8 cellular contexts compared by ENCODE assay signal in genomic region chr1:230632273-230632873, GRCh38. TPM values are rescaled to one million over a fixed set of nuclear protein-coding genes. Genes with fewer than 3 reads are reported as not detected.
DNase-seq lines count a peak whose midpoint lies in the region; TF ChIP-seq lines count a peak whose summit lies in the region.

No MANE protein-coding gene starts in this region.

- CTCF ChIA-PET in activated naive CD4-positive, alpha-beta T cell treated with anti-CD3 and anti-CD28 coated beads, Interleukin-2, amount 10 ng/mL, durations not matched to agents 7 days and 5 days (lab: Charles Lee) = interaction anchor here (2.0 kb wide), 1 partner anchor 10 kb away, joined by 8 read pairs; the partner anchor contains the start of gene COG2
- CTCF ChIA-PET in SK-N-SH (lab: Yijun Ruan, JAX) = interaction anchor here (1.1 to 1.8 kb wide), 3 partner anchors 10 to 150 kb away, joined by 3 to 7 read pairs (median 3); partner anchors contain the start of gene COG2

- DNase-seq in activated naive CD4-positive, alpha-beta T cell treated with anti-CD3 and anti-CD28 coated beads, Interleukin-2, amount 10 ng/mL, durations not matched to agents 7 days and 5 days = peak; percentile 26
- no peak for DNase-seq in activated naive CD4-positive, alpha-beta T cell treated with Interleukin-2 at 50 U/mL for 16 hours
- DNase-seq in Karpas-422 (peak; percentile 69), SK-N-SH (peak; percentile 36), foreskin fibroblast (peak; percentile 35 to 68), KG1 (lab: John Stamatoyannopoulos, UW) (no peak), middle frontal gyrus (ENCODE audit: extremely low spot score, low spot score) (no peak)

- H3K4me3 ChIP-seq in Karpas-422 (ENCODE audit: low read length) (no peak overlapping the region), SK-N-SH (ENCODE audit: low read depth in 2 of 2, low read length in 1 of 2) (no peak overlapping the region), foreskin fibroblast (ENCODE audit: low read depth in 1 of 2, low read length in 2 of 2) (no peak overlapping the region), parathyroid adenoma (ENCODE audit: low read depth, low read length) (no peak overlapping the region)

- TF ChIP-seq CTCF in SK-N-SH (IDR thresholded peaks at IDR 0.05) (peak; percentile 65), foreskin fibroblast (IDR thresholded peaks at IDR 0.05; ENCODE audit: low read depth, low read length) (peak; percentile 29), parathyroid adenoma (IDR thresholded peaks at IDR 0.05) (peak; percentile 65)

- H3F3A ChIP-seq in SK-N-SH (replicated peaks; ENCODE audit: insufficient read depth) = peaks cover 5% of the 10 kb centered on the region

- POLR2A ChIA-PET in SK-N-SH (lab: Yijun Ruan, JAX) = no interaction called here

- TF ChIP-seq RAD21 in SK-N-SH (IDR thresholded peaks at IDR 0.05; ENCODE audit: low read length) = peak; percentile 84

- no peaks in the 10 kb centered on the region for H3K36me3 Mint-ChIP-seq in activated naive CD4-positive, alpha-beta T cell treated with anti-CD3 and anti-CD28 coated beads, Interleukin-2, amount 10 ng/mL, durations not matched to agents 7 days and 5 days

- H3K9me3 ChIP-seq in Karpas-422 (ENCODE audit: low read length) (no peaks in the 10 kb centered on the region), SK-N-SH (no peaks in the 10 kb centered on the region), parathyroid adenoma (ENCODE audit: control insufficient read depth, low read length) (no peaks in the 10 kb centered on the region)

- TF ChIP-seq EP300 in SK-N-SH (IDR thresholded peaks at IDR 0.05; ENCODE audit: borderline replicate concordance in 1 of 2, low read depth in 1 of 2, low read length in 1 of 2) = no peak

- H3K9ac ChIP-seq in Karpas-422 (ENCODE audit: low read length) (no peak overlapping the region), SK-N-SH (no peak overlapping the region), parathyroid adenoma (no peak overlapping the region)

- no peaks in the 10 kb centered on the region for H3K36me3 ChIP-seq in Karpas-422 (ENCODE audit: insufficient read depth, low read length)
- no peaks in the 10 kb centered on the region for H3K36me3 ChIP-seq in SK-N-SH (replicated peaks in 1 of 2; ENCODE audit: control insufficient read depth in 1 of 2, insufficient read depth in 2 of 2, low read length in 1 of 2)
- no peaks in the 10 kb centered on the region for H3K36me3 ChIP-seq in parathyroid adenoma (ENCODE audit: control insufficient read depth, insufficient read depth, low read length)

- no peaks in the 10 kb centered on the region for H3K9me3 Mint-ChIP-seq in activated naive CD4-positive, alpha-beta T cell treated with anti-CD3 and anti-CD28 coated beads, Interleukin-2, amount 10 ng/mL, durations not matched to agents 7 days and 5 days

- H3K27me3 ChIP-seq in Karpas-422 (ENCODE audit: low read length) = peaks cover 2% of the 10 kb centered on the region; the same call in 1 of the 2 replicates
- H3K27me3 ChIP-seq in SK-N-SH (ENCODE audit: insufficient read depth) = no peaks in the 10 kb centered on the region; the same call in 1 of the 2 replicates
- no peaks in the 10 kb centered on the region for H3K27me3 ChIP-seq in parathyroid adenoma (ENCODE audit: control insufficient read depth, insufficient read depth, low read length)

- H2AFZ ChIP-seq in Karpas-422 (ENCODE audit: low read length) (no peak overlapping the region), SK-N-SH (ENCODE audit: low read depth) (no peak overlapping the region), parathyroid adenoma (peak overlapping the region; percentile 73)

- H3K27me3 Mint-ChIP-seq in activated naive CD4-positive, alpha-beta T cell treated with anti-CD3 and anti-CD28 coated beads, Interleukin-2, amount 10 ng/mL, durations not matched to agents 7 days and 5 days = peaks cover 13% of the 10 kb centered on the region

- 39% methylated on average over 4 of the region's 4 CpGs for WGBS in SK-N-SH (ENCODE audit: low lambda C conversion rate)

- no peak overlapping the region for H3K4me2 ChIP-seq in Karpas-422 (ENCODE audit: low read depth, low read length, poor library complexity, severe bottlenecking)
- H3K4me2 ChIP-seq in SK-N-SH = no peak overlapping the region
- no peak overlapping the region for H3K4me2 ChIP-seq in parathyroid adenoma (ENCODE audit: low read length)

- H4K20me1 ChIP-seq in Karpas-422 (ENCODE audit: insufficient read depth, low read depth, low read length) = no peaks in the 10 kb centered on the region
- H4K20me1 ChIP-seq in SK-N-SH (ENCODE audit: insufficient read depth) = no peaks in the 10 kb centered on the region

- H3K4me3 Mint-ChIP-seq in activated naive CD4-positive, alpha-beta T cell treated with anti-CD3 and anti-CD28 coated beads, Interleukin-2, amount 10 ng/mL, durations not matched to agents 7 days and 5 days = no peak overlapping the region

- H3K4me1 Mint-ChIP-seq in activated naive CD4-positive, alpha-beta T cell treated with anti-CD3 and anti-CD28 coated beads, Interleukin-2, amount 10 ng/mL, durations not matched to agents 7 days and 5 days = no peaks in the 10 kb centered on the region

- H3K4me1 ChIP-seq in Karpas-422 (ENCODE audit: low read length) = peaks cover 2% of the 10 kb centered on the region; the same call in 1 of the 2 replicates
- no peaks in the 10 kb centered on the region for H3K4me1 ChIP-seq in SK-N-SH (ENCODE audit: control insufficient read depth in 1 of 2, insufficient read depth in 2 of 2, low read depth in 1 of 2, low read length in 1 of 2)
- H3K4me1 ChIP-seq in parathyroid adenoma = peaks cover 15% of the 10 kb centered on the region

- no peaks in the 10 kb centered on the region for H3K9me2 ChIP-seq in Karpas-422 (replicated peaks; ENCODE audit: insufficient read depth, low read length)
- no peaks in the 10 kb centered on the region for H3K9me2 ChIP-seq in SK-N-SH

- no peak overlapping the region for H3K27ac Mint-ChIP-seq in activated naive CD4-positive, alpha-beta T cell treated with anti-CD3 and anti-CD28 coated beads, Interleukin-2, amount 10 ng/mL, durations not matched to agents 7 days and 5 days

- H3K79me2 ChIP-seq in Karpas-422 (ENCODE audit: low read length) = no peaks in the 10 kb centered on the region
- H3K79me2 ChIP-seq in SK-N-SH (ENCODE audit: insufficient read depth) = no peaks in the 10 kb centered on the region
- H3K79me2 ChIP-seq in parathyroid adenoma = no peaks in the 10 kb centered on the region

- no peak overlapping the region for H3K27ac ChIP-seq in Karpas-422 (ENCODE audit: low read length)
- H3K27ac ChIP-seq in SK-N-SH (ENCODE audit: low read depth in 2 of 2, low read length in 1 of 2) = no peak overlapping the region
- H3K27ac ChIP-seq in parathyroid adenoma = peak overlapping the region; percentile 63

TF ChIP-seq in SK-N-SH, 30 proteins besides CTCF, POLR2A, EP300 and RAD21:
- TF ChIP-seq YY1 (IDR thresholded peaks at IDR 0.05; ENCODE audit: low read depth) (no peak), SMC3 (IDR thresholded peaks at IDR 0.05; ENCODE audit: low read depth, low read length) (peak; percentile 61)

RNA-seq across cellular contexts. Expression of gene COG2, which starts 9.9 kb away (rescaled TPM):
- total RNA-seq in Karpas-422 (2014; rRNA removed; shearing (Covaris generic); ENCODE audit: low replicate concordance) = 33.9 and 40.9 TPM in 2 replicates
- 11.0 and 12.3 TPM in 2 replicates for polyA plus RNA-seq in SK-N-SH (2012; rRNA removed)
- polyA plus RNA-seq in SK-N-SH (2012; cell fraction: cytosol; rRNA removed) = 12.4 TPM in 2 replicates
- polyA plus RNA-seq in SK-N-SH (2012; cell fraction: nucleus; rRNA removed) = 17.4 and 22.9 TPM in 2 replicates

Comparison
In these comparisons a context has a peak if more than half of its experiments do, and no peak if none do; other contexts are left out.
1. DNase-seq: peak in activated naive CD4-positive, alpha-beta T cell treated with anti-CD3 and anti-CD28 coated beads, Interleukin-2, amount 10 ng/mL, durations not matched to agents 7 days and 5 days (single experiment), Karpas-422 (single experiment), SK-N-SH (single experiment) and foreskin fibroblast (2 of 2); none in activated naive CD4-positive, alpha-beta T cell treated with Interleukin-2 at 50 U/mL for 16 hours (single experiment), KG1 (single experiment) and middle frontal gyrus (single experiment).
2. Peak in every context shown above with its lines, with median percentiles within 50 percentile points of each other: CTCF ChIP-seq.